Comparison of ENCODE assay signal across 1 cellular context in genomic region chr1:7247683-7248401, GRCh38.
TF ChIP-seq lines count a peak whose summit lies in the region.

No MANE protein-coding gene starts in this region.

TF ChIP-seq in SK-N-SH treated with all-trans-retinoic acid at 6 μM for 48 hours, 23 proteins besides CTCF, POLR2A, EP300 and RAD21 (continued from another document):
- TF ChIP-seq TSHZ2 (CRISPR knock-in tag; IDR thresholded peaks at IDR 0.05) = no peak
